Comparison of ENCODE assay signal across 1 cellular context in genomic region chrX:20442597-20442996, GRCh38.
TF ChIP-seq lines count a peak whose summit lies in the region.

No MANE protein-coding gene starts in this region.

TF ChIP-seq in WTC11, 78 proteins besides CTCF, POLR2A, EP300 and RAD21 (continued from another document):
- no peak for TF ChIP-seq ERG (CRISPR knock-in tag; IDR thresholded peaks at IDR 0.05)
- TF ChIP-seq FOXK1 (CRISPR knock-in tag; IDR thresholded peaks at IDR 0.05) = no peak
